ENCODE assay signal across 13 cellular contexts in genomic region chr21:35198004-35198403, GRCh38.
DNase-seq lines count a peak whose midpoint lies in the region; ATAC-seq, FAIRE-seq and TF ChIP-seq lines count a peak whose summit lies in the region.
"Had no signal": no experiment of that assay in that cellular context is flagged by ENCODE, and none has a peak within 500 bp of the region (broad histone marks: within the 10 kb centered on the region; RNA-seq: fewer than 3 reads in every experiment).

No MANE protein-coding gene starts in this region.

- H3K27me3 ChIP-seq in body of pancreas (no peaks in the 10 kb centered on the region), kidney epithelial cell (ENCODE audit: control insufficient read depth, insufficient read depth, low read length) (no peaks in the 10 kb centered on the region)
- H3K27me3 ChIP-seq: neutrophil had no signal

- CTCF ChIA-PET in A549 (lab: Yijun Ruan, JAX) = no interaction called here

- FAIRE-seq in A549 (lab: Jason Lieb, UNC) = no peak
- FAIRE-seq: HepG2 had no signal

- H3K36me3 ChIP-seq in body of pancreas (replicated peaks in 1 of 2; ENCODE audit: insufficient read depth in 1 of 2, low read depth in 2 of 2) = no peaks in the 10 kb centered on the region
- no peaks in the 10 kb centered on the region for H3K36me3 ChIP-seq in kidney epithelial cell (ENCODE audit: control insufficient read depth, insufficient read depth, low read length)
- H3K36me3 ChIP-seq: neutrophil had no signal

- no peak for TF ChIP-seq CTCF in A549 (IDR thresholded peaks at IDR 0.05)
- no peak for TF ChIP-seq CTCF in HFF-Myc (IDR thresholded peaks at IDR 0.05; ENCODE audit: low read depth, low read length, missing control alignments)
- no peak for TF ChIP-seq CTCF in body of pancreas (IDR thresholded peaks at IDR 0.05)
- TF ChIP-seq CTCF in kidney epithelial cell (IDR thresholded peaks at IDR 0.05; ENCODE audit: insufficient read depth, low read length, poor library complexity, severe bottlenecking) = no peak

- TF ChIP-seq RAD21 in A549 (conservative IDR thresholded peaks at IDR 0.05 in 1 of 2, IDR thresholded peaks at IDR 0.05 in 1 of 2) = peak in 1 of 2 experiments; percentile 18; a peak in 2 of 5 replicates

- H3K27ac ChIP-seq in A549 (peak overlapping the region; percentile 1 to 70; a peak in 2 of 6 replicates), body of pancreas (no peak overlapping the region)
- H3K27ac ChIP-seq: neutrophil had no signal

- peak overlapping the region; percentile 38 for H3K4me2 ChIP-seq in A549

- H3K4me1 ChIP-seq in A549 (peaks cover 17% of the 10 kb centered on the region), body of pancreas (no peaks in the 10 kb centered on the region)

- TF ChIP-seq POLR2A in A549 (IDR thresholded peaks at IDR 0.05; ENCODE audit: low read length) (no peak), body of pancreas (IDR thresholded peaks at IDR 0.05) (no peak)

- H3K4me3 ChIP-seq in A549 (no peak overlapping the region), HFF-Myc (replicated peaks; ENCODE audit: low read depth, low read length) (no peak overlapping the region), body of pancreas (no peak overlapping the region), kidney epithelial cell (ENCODE audit: low read depth, low read length) (no peak overlapping the region)

- peak; percentile 77 to 80 for ATAC-seq in A549
- peak; percentile 47 for ATAC-seq in body of pancreas
- ATAC-seq: HepG2 had no signal

- TF ChIP-seq EP300 in A549 (IDR thresholded peaks at IDR 0.05) = peak in 1 of 2 experiments; percentile 33; a peak in 1 of 5 replicates

- intact Hi-C loops in body of pancreas (cut with DNase I) = no loop called here

- POLR2A ChIA-PET in A549 (lab: Yijun Ruan, JAX) = no interaction called here

- H3K9me3 ChIP-seq in A549 = no peaks in the 10 kb centered on the region
- H3K9me3 ChIP-seq in body of pancreas = no peaks in the 10 kb centered on the region

- WGBS in A549 (ENCODE audit: missing lambda C conversion rate) = 7% methylated on average over 3 of the region's 3 CpGs
- 33 to 34% methylated on average over 3 of the region's 3 CpGs for WGBS in body of pancreas, 2 donors

- DNase-seq in A549 (ENCODE audit: low read depth in 1 of 2, low spot score in 1 of 2) (peak; percentile 32 to 63), HFF-Myc (ENCODE audit: extremely low read depth, low read depth) (peak; percentile 79), body of pancreas (no peak), kidney epithelial cell (ENCODE audit: low read depth) (peak; percentile 86), NCI-H146 treated with DMSO at 0.1 percent for 48 hours (lab: John Stamatoyannopoulos, UW; ENCODE audit: unreplicated experiment) (no peak), NK-92 (lab: John Stamatoyannopoulos, UW; ENCODE audit: unreplicated experiment) (no peak), NCI-H2081 (lab: John Stamatoyannopoulos, UW) (no peak), GOT3 (lab: John Stamatoyannopoulos, UW) (no peak)
- DNase-seq: CD4-positive, alpha-beta T cell; H9; T-helper 9 cell had no signal

TF ChIP-seq in A549, 52 proteins besides CTCF, POLR2A, EP300 and RAD21:
- TF ChIP-seq FOSB (CRISPR knock-in tag; IDR thresholded peaks at IDR 0.05) (no peak), KDM1A (IDR thresholded peaks at IDR 0.05; ENCODE audit: low read depth) (no peak), EHMT2 (IDR thresholded peaks at IDR 0.05; ENCODE audit: low read depth) (no peak), FOSL2 (IDR thresholded peaks at IDR 0.05) (peak; percentile 67), FOSL2 (CRISPR knock-in tag; IDR thresholded peaks at IDR 0.05) (peak; percentile 78), JUN (IDR thresholded peaks at IDR 0.05) (0 out of 5 replicates have a peak, but pooled peaks of 1 of the 2 experiments have one; percentile 27), HMGXB4 (CRISPR knock-in tag; IDR thresholded peaks at IDR 0.05; ENCODE audit: borderline replicate concordance) (no peak), HOXB13 (CRISPR knock-in tag; IDR thresholded peaks at IDR 0.05; ENCODE audit: low read depth) (no peak), SMC3 (IDR thresholded peaks at IDR 0.05) (peak; percentile 26; the same call in 2 of the 3 replicates), RARB (CRISPR knock-in tag; IDR thresholded peaks at IDR 0.05) (no peak), CEBPB (IDR thresholded peaks at IDR 0.05) (no peak), POLR2AphosphoS2 (conservative IDR thresholded peaks at IDR 0.05; ENCODE audit: low read length) (no peak), ZFP36 (IDR thresholded peaks at IDR 0.05; ENCODE audit: borderline replicate concordance, partially characterized antibody) (no peak), HES2 (IDR thresholded peaks at IDR 0.05) (no peak), ZSCAN20 (CRISPR knock-in tag; IDR thresholded peaks at IDR 0.05) (no peak), GATA3 (IDR thresholded peaks at IDR 0.05; ENCODE audit: borderline replicate concordance) (peak; percentile 53; the same call in 1 of the 2 replicates), JUNB (IDR thresholded peaks at IDR 0.05) (peak; percentile 74), MAX (IDR thresholded peaks at IDR 0.05) (peak; percentile 53; the same call in 1 of the 2 replicates), TP53 (CRISPR knock-in tag; IDR thresholded peaks at IDR 0.05) (no peak), MAFK (IDR thresholded peaks at IDR 0.05; ENCODE audit: partially characterized antibody) (peak; percentile 73), RFX5 (IDR thresholded peaks at IDR 0.05) (no peak)

Comparison
In these comparisons a context has a peak if more than half of its experiments do, and no peak if none do; other contexts are left out.
1. DNase-seq: peak in A549 (2 of 2), HFF-Myc (single experiment) and kidney epithelial cell (single experiment); none in body of pancreas (0 of 4), NCI-H146 treated with DMSO at 0.1 percent for 48 hours (single experiment), NK-92 (single experiment), NCI-H2081 (0 of 2) and GOT3 (single experiment).
2. H3K27ac ChIP-seq: peak in A549 (2 of 2); none in body of pancreas (0 of 4).